ENCODE assay signal across 8 cellular contexts in genomic region chrX:11427082-11428033, GRCh38.
A peak's percentile ranks its signal among the peaks of the same experiment; 100 is the strongest.
DNase-seq lines count a peak whose midpoint lies in the region; ATAC-seq, FAIRE-seq and TF ChIP-seq lines count a peak whose summit lies in the region.

No MANE protein-coding gene starts in this region.

- H3K9me3 ChIP-seq in osteoblast (ENCODE audit: low read depth, low read length) = no peaks in the 10 kb centered on the region

- H3K27ac ChIP-seq in osteoblast (ENCODE audit: low read depth, low read length) = no peak overlapping the region

- no peaks in the 10 kb centered on the region for H3K27me3 ChIP-seq in osteoblast (ENCODE audit: insufficient read depth, low read length)

- peak overlapping the region; percentile 76 for H2AFZ ChIP-seq in osteoblast (ENCODE audit: low read length)

- H4K20me1 ChIP-seq in osteoblast (ENCODE audit: insufficient read depth, low read length) = no peaks in the 10 kb centered on the region

- no peak for FAIRE-seq in GM12892 (lab: Jason Lieb, UNC)

- no peak for ATAC-seq in HG03039 (IDR thresholded peaks at IDR 0.05; ENCODE audit: unreplicated experiment)

- no peak for TF ChIP-seq POLR2A in GM12892 (IDR thresholded peaks at IDR 0.05; ENCODE audit: low read depth, low read length)

- no peaks in the 10 kb centered on the region for H3K4me1 ChIP-seq in osteoblast (ENCODE audit: insufficient read depth, low read length)

- H3K4me2 ChIP-seq in osteoblast (ENCODE audit: insufficient read depth, low read length) = peak overlapping the region; percentile 67

- H3K36me3 ChIP-seq in osteoblast (ENCODE audit: insufficient read depth, low read length) = no peaks in the 10 kb centered on the region

- peak; percentile 54 for TF ChIP-seq CTCF in LNCaP clone FGC (IDR thresholded peaks at IDR 0.05; ENCODE audit: control insufficient read depth, extremely low read depth, insufficient read depth)
- TF ChIP-seq CTCF in fibroblast of the aortic adventitia (IDR thresholded peaks at IDR 0.05; ENCODE audit: insufficient read depth, low read length) = peak; percentile 47
- peak; percentile 18 for TF ChIP-seq CTCF in osteoblast (IDR thresholded peaks at IDR 0.05; ENCODE audit: extremely low read depth, low read depth, low read length)

- no peaks in the 10 kb centered on the region for H3K79me2 ChIP-seq in osteoblast (ENCODE audit: insufficient read depth, low read length)

- DNase-seq in GM12892 (ENCODE audit: insufficient read length) = peak; percentile 13
- no peak for DNase-seq in LNCaP clone FGC (ENCODE audit: low read depth)
- DNase-seq in fibroblast of the aortic adventitia (ENCODE audit: low read depth) = peak; percentile 23
- DNase-seq in osteoblast (ENCODE audit: insufficient read length, low spot score, missing footprints) = peak; percentile 86
- DNase-seq in GF-D8 (lab: John Stamatoyannopoulos, UW) = no peak
- no peak for DNase-seq in EL
- DNase-seq in NCI-H1436 (lab: John Stamatoyannopoulos, UW) = no peak

- H3K4me3 ChIP-seq in LNCaP clone FGC (ENCODE audit: low read depth, low read length) = peak overlapping the region; percentile 75
- peak overlapping the region; percentile 65 for H3K4me3 ChIP-seq in fibroblast of the aortic adventitia (ENCODE audit: low read depth, low read length)
- H3K4me3 ChIP-seq in osteoblast (ENCODE audit: insufficient read depth, low read length) = peak overlapping the region; percentile 69

Comparison
In these comparisons a context has a peak if more than half of its experiments do, and no peak if none do; other contexts are left out.
1. DNase-seq: peak in GM12892 (single experiment), fibroblast of the aortic adventitia (single experiment) and osteoblast (single experiment); none in LNCaP clone FGC (single experiment), GF-D8 (single experiment), EL (single experiment) and NCI-H1436 (single experiment).
2. Peak in every context shown above with its lines, with median percentiles within 50 percentile points of each other: H3K4me3 ChIP-seq and CTCF ChIP-seq.